ENCODE assay signal across 24 cellular contexts in the genomic region with DNA sequence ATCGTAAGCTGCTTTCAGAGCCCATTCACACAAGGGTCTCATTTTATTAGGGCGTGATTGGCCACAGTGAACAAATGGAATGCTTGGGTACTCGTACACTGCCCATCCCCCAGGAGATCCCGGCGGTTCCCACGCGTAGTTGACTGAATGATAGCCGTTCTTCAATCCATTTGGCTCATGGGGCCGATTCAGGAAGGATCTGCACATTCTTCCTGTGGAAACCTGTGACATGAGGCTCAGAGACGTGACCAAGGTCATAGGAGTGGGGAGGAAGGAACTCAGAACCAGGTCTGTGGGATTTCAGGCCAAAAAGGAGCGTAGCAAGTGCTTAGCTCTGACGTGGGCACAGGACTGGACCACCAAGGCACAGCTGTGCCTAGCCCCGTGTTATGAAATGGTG. TPM values are rescaled to one million over a fixed set of nuclear protein-coding genes. Genes with fewer than 3 reads are reported as not detected.
DNase-seq lines count a peak whose midpoint lies in the region; ATAC-seq and TF ChIP-seq lines count a peak whose summit lies in the region.
"Had no signal": no experiment of that assay in that cellular context is flagged by ENCODE, and none has a peak within 500 bp of the region (broad histone marks: within the 10 kb centered on the region; RNA-seq: fewer than 3 reads in every experiment).

No MANE protein-coding gene starts in this region.

- H4K20me1 ChIP-seq in mammary epithelial cell (ENCODE audit: insufficient read depth, low read length) = no peaks in the 10 kb centered on the region

- no peak for DNase-seq in breast epithelium (ENCODE audit: low spot score in 2 of 2)
- no peak for DNase-seq in mammary epithelial cell
- DNase-seq in naive B cell = no peak
- no peak for DNase-seq in suprapubic skin (ENCODE audit: low spot score in 2 of 2)
- no peak for DNase-seq in inferior parietal cortex (ENCODE audit: extremely low spot score)
- DNase-seq: activated CD4-positive, alpha-beta memory T cell treated with anti-CD3 and anti-CD28 coated beads, Interleukin-2, amount 10 ng/mL, durations not matched to agents 7 days and 5 days; activated T-cell treated with anti-CD3 and anti-CD28 coated beads, Interleukin-2, amount 50 U/mL, for 4 hours; C1 segment of cervical spinal cord; H7; NCI-H1436; NCI-H524 treated with DMSO at 0.1 percent for 48 hours; ovary; SHP77; stimulated activated CD4-positive, alpha-beta T cell treated with anti-CD3 and anti-CD28 coated beads, Interleukin-1b, Interleukin-23, amount 100 ng/mL, for 48 hours; stimulated activated naive CD8-positive, alpha-beta T cell treated with anti-CD3 and anti-CD28 coated beads, Interleukin-15, amount 100 ng/mL, for 72 hours; T-helper 1 cell had no signal

- H3K4me1 ChIP-seq in breast epithelium (peaks cover 18 to 19% of the 10 kb centered on the region in 2 donors), mammary epithelial cell (ENCODE audit: insufficient read depth, low read length) (peaks cover 36% of the 10 kb centered on the region), suprapubic skin (peaks cover 85% of the 10 kb centered on the region)

- H3K27me3 Mint-ChIP-seq in brain (peaks cover 3% of the 10 kb centered on the region), naive B cell (no peaks in the 10 kb centered on the region)
- H3K27me3 Mint-ChIP-seq: activated CD4-positive, alpha-beta memory T cell treated with anti-CD3 and anti-CD28 coated beads, Interleukin-2, amount 10 ng/mL, durations not matched to agents 7 days and 5 days; stimulated activated naive CD8-positive, alpha-beta T cell treated with anti-CD3 and anti-CD28 coated beads, Interleukin-15, amount 100 ng/mL, for 72 hours had no signal

- 80% methylated on average over 13 of the region's 13 CpGs for WGBS in mammary epithelial cell (ENCODE audit: low coverage, missing lambda C conversion rate)
- WGBS in suprapubic skin = 80% methylated on average over 13 of the region's 13 CpGs

- no peak overlapping the region for H3K4me3 Mint-ChIP-seq in brain
- peak overlapping the region in 1 of 8 donors; percentile 46 for H3K4me3 Mint-ChIP-seq in naive B cell
- H3K4me3 Mint-ChIP-seq: activated CD4-positive, alpha-beta memory T cell treated with anti-CD3 and anti-CD28 coated beads, Interleukin-2, amount 10 ng/mL, durations not matched to agents 7 days and 5 days; activated T-cell treated with anti-CD3 and anti-CD28 coated beads, Interleukin-2, amount 50 U/mL, for 4 hours; dendritic cell treated with granulocyte-macrophage colony-stimulating factor and Interleukin-4, amounts not matched to agents 40 ng/mL and 50 ng/mL, for 4 days had no signal

- no TSS peak for BruUV-seq in mammary epithelial cell (replicated peaks; lab: Mats Ljungman, UMichigan)

- peak overlapping the region; percentile 63 to 88 for H3K27ac ChIP-seq in breast epithelium
- no peak overlapping the region for H3K27ac ChIP-seq in mammary epithelial cell (ENCODE audit: insufficient read depth, low read depth, low read length)
- peak overlapping the region; percentile 12 for H3K27ac ChIP-seq in suprapubic skin
- H3K27ac ChIP-seq: ovary had no signal

- no peak overlapping the region for H3K9ac ChIP-seq in mammary epithelial cell (ENCODE audit: insufficient read depth, low read length)

- peak overlapping the region in 3 of 5 experiments; percentile 41 to 81 (median 43) for H3K27ac Mint-ChIP-seq in brain
- H3K27ac Mint-ChIP-seq in naive B cell = peak overlapping the region in 4 of 6 donors; percentile 19 to 98 (median 58)
- H3K27ac Mint-ChIP-seq: activated CD4-positive, alpha-beta memory T cell treated with anti-CD3 and anti-CD28 coated beads, Interleukin-2, amount 10 ng/mL, durations not matched to agents 7 days and 5 days; activated naive CD4-positive, alpha-beta T cell treated with anti-CD3 and anti-CD28 coated beads, Interleukin-2, amount 50 U/mL, for 72 hours had no signal

- TF ChIP-seq CTCF in breast epithelium (IDR thresholded peaks at IDR 0.05) = no peak
- no peak for TF ChIP-seq CTCF in mammary epithelial cell (conservative IDR thresholded peaks at IDR 0.05 in 1 of 2, IDR thresholded peaks at IDR 0.05 in 1 of 2; ENCODE audit: extremely low read depth in 1 of 2, insufficient read depth in 1 of 2, low read depth in 1 of 2, low read length in 2 of 2)
- no peak for TF ChIP-seq CTCF in brain (conservative IDR thresholded peaks at IDR 0.05)
- TF ChIP-seq CTCF in suprapubic skin (IDR thresholded peaks at IDR 0.05) = no peak

- no peak overlapping the region for H3K4me2 ChIP-seq in mammary epithelial cell (ENCODE audit: insufficient read depth, low read depth, low read length)

- ATAC-seq in naive B cell (ENCODE audit: low read depth in 2 of 2) (no peak), HG03442 (IDR thresholded peaks at IDR 0.05; ENCODE audit: unreplicated experiment) (no peak)
- ATAC-seq in activated CD4-positive, CD25-positive, alpha-beta regulatory T cell treated with anti-CD3 and anti-CD28 coated beads, Interleukin-2, amount 50 U/mL, for 24 hours = no peak
- ATAC-seq: activated naive CD4-positive, alpha-beta T cell treated with anti-CD3 and anti-CD28 coated beads, Interleukin-2, amount 50 U/mL, for 72 hours; activated T-cell treated with anti-CD3 and anti-CD28 coated beads, Interleukin-2, amount 50 U/mL, for 4 hours; GM12878; left lobe of liver; stimulated activated naive CD8-positive, alpha-beta T cell treated with anti-CD3 and anti-CD28 coated beads, Interleukin-15, amount 100 ng/mL, for 72 hours had no signal

- no peaks in the 10 kb centered on the region for H3K36me3 ChIP-seq in breast epithelium
- H3K36me3 ChIP-seq in mammary epithelial cell (ENCODE audit: insufficient read depth, low read length) = no peaks in the 10 kb centered on the region
- H3K36me3 ChIP-seq in suprapubic skin = no peaks in the 10 kb centered on the region
- H3K36me3 ChIP-seq: ovary had no signal

- H3K79me2 ChIP-seq in mammary epithelial cell (ENCODE audit: insufficient read depth, low read length) = no peaks in the 10 kb centered on the region

- TF ChIP-seq EP300 in suprapubic skin (IDR thresholded peaks at IDR 0.05) = no peak

- intact Hi-C loops in breast epithelium (cut with DNase I; ENCODE audit: low total_unique reads) = no loop called here
- intact Hi-C loops in mammary epithelial cell (cut with micrococcal nuclease) = no loop called here

- H3K36me3 Mint-ChIP-seq in brain (peaks cover 27% of the 10 kb centered on the region), naive B cell (peaks cover 10 to 17% of the 10 kb centered on the region in 2 donors)

- no peak for TF ChIP-seq POLR2A in breast epithelium (IDR thresholded peaks at IDR 0.05)
- TF ChIP-seq POLR2A in suprapubic skin (IDR thresholded peaks at IDR 0.05) = no peak

- dilution Hi-C loops in mammary epithelial cell (cut with HindIII; ENCODE audit: low sequenced_read_pairs) = no loop called here

- in situ Hi-C loops in mammary epithelial cell (cut with MboI; ENCODE audit: low sequenced_read_pairs in 2 of 2) = no loop called here

- CTCF ChIA-PET in mammary epithelial cell (lab: Charles Lee; ENCODE audit: low non-redundant PET) = no interaction called here

- H3K4me3 ChIP-seq in breast epithelium (no peak overlapping the region), mammary epithelial cell (replicated peaks in 1 of 3; ENCODE audit: insufficient read depth in 1 of 3, low read depth in 2 of 3, low read length in 3 of 3) (no peak overlapping the region), suprapubic skin (no peak overlapping the region)
- H3K4me3 ChIP-seq: GM12878, ovary had no signal

- no peaks in the 10 kb centered on the region for H3K9me3 ChIP-seq in breast epithelium
- H3K9me3 ChIP-seq in mammary epithelial cell (replicated peaks; ENCODE audit: insufficient read depth, low read length) = no peaks in the 10 kb centered on the region
- no peaks in the 10 kb centered on the region for H3K9me3 ChIP-seq in suprapubic skin
- H3K9me3 ChIP-seq: ovary had no signal

- H3K9me3 Mint-ChIP-seq in brain (peaks cover 0 to 2% (median 0%) of the 10 kb centered on the region in 5 experiments), naive B cell (no peaks in the 10 kb centered on the region)
- H3K9me3 Mint-ChIP-seq: activated naive CD4-positive, alpha-beta T cell treated with anti-CD3 and anti-CD28 coated beads, Interleukin-2, amount 50 U/mL, for 72 hours; activated T-cell treated with anti-CD3 and anti-CD28 coated beads, Interleukin-2, amount 50 U/mL, for 4 hours; dendritic cell treated with granulocyte-macrophage colony-stimulating factor and Interleukin-4, amounts not matched to agents 40 ng/mL and 50 ng/mL, for 4 days had no signal

- H3K27me3 ChIP-seq in breast epithelium (no peaks in the 10 kb centered on the region), mammary epithelial cell (ENCODE audit: insufficient read depth, low read length) (no peaks in the 10 kb centered on the region), suprapubic skin (no peaks in the 10 kb centered on the region)
- H3K27me3 ChIP-seq: ovary had no signal

- no peak overlapping the region for H2AFZ ChIP-seq in mammary epithelial cell (ENCODE audit: low read depth, low read length)

- H3K4me1 Mint-ChIP-seq in brain = peaks cover 93% of the 10 kb centered on the region
- H3K4me1 Mint-ChIP-seq in naive B cell = peaks cover 50 to 75% (median 70%) of the 10 kb centered on the region in 3 donors

RNA-seq across cellular contexts. Expression of a gene that starts 11.7 kb away (rescaled TPM):
- total RNA-seq in breast epithelium (10 to 100 TPM; 10.6 to 26.2 (median 23.7) TPM), mammary epithelial cell (10 to 100 TPM in 1 of 2 donors, 1 to 10 TPM in 1; 6.3 to 16.9 TPM), suprapubic skin (10 to 100 TPM; 32.0 to 54.0 (median 35.2) TPM)
- polyA plus RNA-seq in mammary epithelial cell (2.7 TPM), brain (ENCODE audit: insufficient read depth, low read depth, low replicate concordance) (31.4 TPM), naive B cell (ENCODE audit: low read depth in 6 of 6) (10 to 100 TPM; 20.7 to 34.3 (median 25.1) TPM)
- 2.5 TPM for polyA minus RNA-seq in mammary epithelial cell
- total RNA-seq: M059J had no signal
